Comparison of ENCODE assay signal across 1 cellular context in the genomic region with DNA sequence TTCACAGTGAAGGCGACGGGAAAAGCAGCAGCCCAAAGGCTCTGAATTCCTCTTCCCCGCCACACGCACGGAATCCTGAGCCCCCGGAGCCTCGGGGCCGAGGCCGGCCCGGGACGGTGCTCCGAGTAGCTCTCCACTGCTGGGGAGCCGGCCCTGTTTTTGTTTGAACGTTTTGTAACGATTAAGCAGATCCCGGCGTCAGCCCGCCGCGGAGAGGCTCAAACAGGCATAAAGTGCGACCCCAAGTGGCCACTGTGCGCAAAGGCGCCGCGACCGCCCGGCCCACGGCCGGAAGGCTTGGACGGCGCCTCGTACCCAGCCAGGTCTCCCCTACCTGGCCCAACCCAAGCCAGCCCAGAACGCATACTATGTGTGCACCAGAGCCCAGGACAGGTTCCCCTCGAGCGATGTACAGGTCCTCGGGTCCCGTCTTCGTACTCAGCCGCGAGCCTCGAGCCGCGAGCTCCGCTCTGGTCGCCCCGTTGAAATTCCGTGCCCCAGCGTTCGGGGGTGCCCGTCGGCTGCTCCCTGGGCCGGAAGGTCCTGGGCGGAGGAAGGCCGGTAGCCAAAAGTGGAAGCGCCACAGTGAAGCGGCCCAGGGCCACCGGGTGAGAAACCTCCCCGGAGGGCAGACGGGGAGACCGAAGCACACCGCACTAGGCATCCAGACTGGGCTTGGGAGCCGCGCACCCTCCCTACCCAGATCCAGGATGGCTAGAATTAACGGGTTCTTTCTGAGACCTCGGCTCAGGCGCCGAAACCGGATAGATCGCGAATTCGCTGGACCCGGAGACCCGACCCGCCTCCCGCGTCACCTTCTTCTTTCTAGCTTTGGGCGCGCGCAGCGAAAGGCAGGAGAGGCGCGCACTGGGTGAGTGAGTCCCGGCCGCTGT.
TF ChIP-seq lines count a peak whose summit lies in the region.

No MANE protein-coding gene starts in this region.

TF ChIP-seq in HepG2, 621 proteins besides CTCF, POLR2A, EP300 and RAD21 (continued from another document and continues in another):
- TF ChIP-seq, protein P1, sequence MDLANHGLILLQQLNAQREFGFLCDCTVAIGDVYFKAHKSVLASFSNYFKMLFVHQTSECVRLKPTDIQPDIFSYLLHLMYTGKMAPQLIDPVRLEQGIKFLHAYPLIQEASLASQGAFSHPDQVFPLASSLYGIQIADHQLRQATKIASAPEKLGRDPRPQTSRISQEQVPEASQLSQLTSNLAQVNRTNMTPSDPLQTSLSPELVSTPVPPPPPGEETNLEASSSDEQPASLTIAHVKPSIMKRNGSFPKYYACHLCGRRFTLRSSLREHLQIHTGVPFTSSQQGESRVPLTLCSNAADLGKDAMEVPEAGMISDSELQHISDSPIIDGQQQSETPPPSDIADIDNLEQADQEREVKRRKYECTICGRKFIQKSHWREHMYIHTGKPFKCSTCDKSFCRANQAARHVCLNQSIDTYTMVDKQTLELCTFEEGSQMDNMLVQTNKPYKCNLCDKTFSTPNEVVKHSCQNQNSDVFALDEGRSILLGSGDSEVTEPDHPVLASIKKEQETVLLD (CRISPR knock-in tag; IDR thresholded peaks at IDR 0.05; ENCODE audit: low read depth), result no peak
- TF ChIP-seq, protein P2, sequence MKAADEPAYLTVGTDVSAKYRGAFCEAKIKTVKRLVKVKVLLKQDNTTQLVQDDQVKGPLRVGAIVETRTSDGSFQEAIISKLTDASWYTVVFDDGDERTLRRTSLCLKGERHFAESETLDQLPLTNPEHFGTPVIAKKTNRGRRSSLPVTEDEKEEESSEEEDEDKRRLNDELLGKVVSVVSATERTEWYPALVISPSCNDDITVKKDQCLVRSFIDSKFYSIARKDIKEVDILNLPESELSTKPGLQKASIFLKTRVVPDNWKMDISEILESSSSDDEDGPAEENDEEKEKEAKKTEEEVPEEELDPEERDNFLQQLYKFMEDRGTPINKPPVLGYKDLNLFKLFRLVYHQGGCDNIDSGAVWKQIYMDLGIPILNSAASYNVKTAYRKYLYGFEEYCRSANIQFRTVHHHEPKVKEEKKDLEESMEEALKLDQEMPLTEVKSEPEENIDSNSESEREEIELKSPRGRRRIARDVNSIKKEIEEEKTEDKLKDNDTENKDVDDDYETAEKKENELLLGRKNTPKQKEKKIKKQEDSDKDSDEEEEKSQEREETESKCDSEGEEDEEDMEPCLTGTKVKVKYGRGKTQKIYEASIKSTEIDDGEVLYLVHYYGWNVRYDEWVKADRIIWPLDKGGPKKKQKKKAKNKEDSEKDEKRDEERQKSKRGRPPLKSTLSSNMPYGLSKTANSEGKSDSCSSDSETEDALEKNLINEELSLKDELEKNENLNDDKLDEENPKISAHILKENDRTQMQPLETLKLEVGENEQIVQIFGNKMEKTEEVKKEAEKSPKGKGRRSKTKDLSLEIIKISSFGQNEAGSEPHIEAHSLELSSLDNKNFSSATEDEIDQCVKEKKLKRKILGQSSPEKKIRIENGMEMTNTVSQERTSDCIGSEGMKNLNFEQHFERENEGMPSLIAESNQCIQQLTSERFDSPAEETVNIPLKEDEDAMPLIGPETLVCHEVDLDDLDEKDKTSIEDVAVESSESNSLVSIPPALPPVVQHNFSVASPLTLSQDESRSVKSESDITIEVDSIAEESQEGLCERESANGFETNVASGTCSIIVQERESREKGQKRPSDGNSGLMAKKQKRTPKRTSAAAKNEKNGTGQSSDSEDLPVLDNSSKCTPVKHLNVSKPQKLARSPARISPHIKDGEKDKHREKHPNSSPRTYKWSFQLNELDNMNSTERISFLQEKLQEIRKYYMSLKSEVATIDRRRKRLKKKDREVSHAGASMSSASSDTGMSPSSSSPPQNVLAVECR (CRISPR knock-in tag; IDR thresholded peaks at IDR 0.05; ENCODE audit: borderline replicate concordance), result no peak
- TF ChIP-seq MAFF (IDR thresholded peaks at IDR 0.05; ENCODE audit: low read depth, low read length), result no peak
- TF ChIP-seq, protein P3, sequence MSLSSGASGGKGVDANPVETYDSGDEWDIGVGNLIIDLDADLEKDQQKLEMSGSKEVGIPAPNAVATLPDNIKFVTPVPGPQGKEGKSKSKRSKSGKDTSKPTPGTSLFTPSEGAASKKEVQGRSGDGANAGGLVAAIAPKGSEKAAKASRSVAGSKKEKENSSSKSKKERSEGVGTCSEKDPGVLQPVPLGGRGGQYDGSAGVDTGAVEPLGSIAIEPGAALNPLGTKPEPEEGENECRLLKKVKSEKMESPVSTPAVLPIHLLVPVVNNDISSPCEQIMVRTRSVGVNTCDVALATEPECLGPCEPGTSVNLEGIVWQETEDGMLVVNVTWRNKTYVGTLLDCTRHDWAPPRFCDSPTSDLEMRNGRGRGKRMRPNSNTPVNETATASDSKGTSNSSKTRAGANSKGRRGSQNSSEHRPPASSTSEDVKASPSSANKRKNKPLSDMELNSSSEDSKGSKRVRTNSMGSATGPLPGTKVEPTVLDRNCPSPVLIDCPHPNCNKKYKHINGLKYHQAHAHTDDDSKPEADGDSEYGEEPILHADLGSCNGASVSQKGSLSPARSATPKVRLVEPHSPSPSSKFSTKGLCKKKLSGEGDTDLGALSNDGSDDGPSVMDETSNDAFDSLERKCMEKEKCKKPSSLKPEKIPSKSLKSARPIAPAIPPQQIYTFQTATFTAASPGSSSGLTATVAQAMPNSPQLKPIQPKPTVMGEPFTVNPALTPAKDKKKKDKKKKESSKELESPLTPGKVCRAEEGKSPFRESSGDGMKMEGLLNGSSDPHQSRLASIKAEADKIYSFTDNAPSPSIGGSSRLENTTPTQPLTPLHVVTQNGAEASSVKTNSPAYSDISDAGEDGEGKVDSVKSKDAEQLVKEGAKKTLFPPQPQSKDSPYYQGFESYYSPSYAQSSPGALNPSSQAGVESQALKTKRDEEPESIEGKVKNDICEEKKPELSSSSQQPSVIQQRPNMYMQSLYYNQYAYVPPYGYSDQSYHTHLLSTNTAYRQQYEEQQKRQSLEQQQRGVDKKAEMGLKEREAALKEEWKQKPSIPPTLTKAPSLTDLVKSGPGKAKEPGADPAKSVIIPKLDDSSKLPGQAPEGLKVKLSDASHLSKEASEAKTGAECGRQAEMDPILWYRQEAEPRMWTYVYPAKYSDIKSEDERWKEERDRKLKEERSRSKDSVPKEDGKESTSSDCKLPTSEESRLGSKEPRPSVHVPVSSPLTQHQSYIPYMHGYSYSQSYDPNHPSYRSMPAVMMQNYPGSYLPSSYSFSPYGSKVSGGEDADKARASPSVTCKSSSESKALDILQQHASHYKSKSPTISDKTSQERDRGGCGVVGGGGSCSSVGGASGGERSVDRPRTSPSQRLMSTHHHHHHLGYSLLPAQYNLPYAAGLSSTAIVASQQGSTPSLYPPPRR (CRISPR knock-in tag; IDR thresholded peaks at IDR 0.05; ENCODE audit: borderline replicate concordance), result no peak
- TF ChIP-seq ZNF83 (CRISPR knock-in tag; IDR thresholded peaks at IDR 0.05; ENCODE audit: borderline replicate concordance), result no peak
- TF ChIP-seq TEAD3 (CRISPR knock-in tag; optimal IDR thresholded peaks at IDR 0.05; ENCODE audit: borderline replicate concordance), result peak; percentile 42
- TF ChIP-seq IKZF1 (IDR thresholded peaks at IDR 0.05), result no peak
- peak; percentile 59; the same call in 1 of the 3 replicates for TF ChIP-seq MXI1 (IDR thresholded peaks at IDR 0.05; ENCODE audit: borderline replicate concordance, low read depth, low read length)
- no peak; the same call in 1 of the 2 replicates for TF ChIP-seq NCOA2 (CRISPR knock-in tag; IDR thresholded peaks at IDR 0.05)
- TF ChIP-seq RBAK (CRISPR knock-in tag; IDR thresholded peaks at IDR 0.05), result no peak
- TF ChIP-seq ZSCAN21 (CRISPR knock-in tag; IDR thresholded peaks at IDR 0.05; ENCODE audit: borderline replicate concordance), result 0 out of 2 replicates have a peak, but pooled peaks have one; percentile 54
- TF ChIP-seq ZNF891 (CRISPR knock-in tag; IDR thresholded peaks at IDR 0.05), result 0 out of 2 replicates have a peak, but pooled peaks have one; percentile 62
- TF ChIP-seq RARG (CRISPR knock-in tag; IDR thresholded peaks at IDR 0.05; ENCODE audit: low read depth), result no peak
- no peak for TF ChIP-seq FOXP1 (IDR thresholded peaks at IDR 0.05)
- no peak for TF ChIP-seq FOXP1 (CRISPR knock-in tag; IDR thresholded peaks at IDR 0.05)
- TF ChIP-seq GTF3A (CRISPR knock-in tag; conservative IDR thresholded peaks at IDR 0.05), result no peak
- TF ChIP-seq, protein P4, sequence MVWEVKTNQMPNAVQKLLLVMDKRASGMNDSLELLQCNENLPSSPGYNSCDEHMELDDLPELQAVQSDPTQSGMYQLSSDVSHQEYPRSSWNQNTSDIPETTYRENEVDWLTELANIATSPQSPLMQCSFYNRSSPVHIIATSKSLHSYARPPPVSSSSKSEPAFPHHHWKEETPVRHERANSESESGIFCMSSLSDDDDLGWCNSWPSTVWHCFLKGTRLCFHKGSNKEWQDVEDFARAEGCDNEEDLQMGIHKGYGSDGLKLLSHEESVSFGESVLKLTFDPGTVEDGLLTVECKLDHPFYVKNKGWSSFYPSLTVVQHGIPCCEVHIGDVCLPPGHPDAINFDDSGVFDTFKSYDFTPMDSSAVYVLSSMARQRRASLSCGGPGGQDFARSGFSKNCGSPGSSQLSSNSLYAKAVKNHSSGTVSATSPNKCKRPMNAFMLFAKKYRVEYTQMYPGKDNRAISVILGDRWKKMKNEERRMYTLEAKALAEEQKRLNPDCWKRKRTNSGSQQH (CRISPR knock-in tag; IDR thresholded peaks at IDR 0.05; ENCODE audit: low read depth), result no peak
- no peak for TF ChIP-seq RNF2 (conservative IDR thresholded peaks at IDR 0.05; ENCODE audit: low read depth)
- no peak; the same call in 1 of the 2 replicates for TF ChIP-seq SRY (CRISPR knock-in tag; IDR thresholded peaks at IDR 0.05)
- peak; percentile 59 for TF ChIP-seq ZNF331 (CRISPR knock-in tag; IDR thresholded peaks at IDR 0.05)
- TF ChIP-seq HDAC1 (CRISPR knock-in tag; IDR thresholded peaks at IDR 0.05), result no peak; the same call in 1 of the 2 replicates
- no peak for TF ChIP-seq KLF11 (CRISPR knock-in tag; IDR thresholded peaks at IDR 0.05)
- TF ChIP-seq, protein P5, sequence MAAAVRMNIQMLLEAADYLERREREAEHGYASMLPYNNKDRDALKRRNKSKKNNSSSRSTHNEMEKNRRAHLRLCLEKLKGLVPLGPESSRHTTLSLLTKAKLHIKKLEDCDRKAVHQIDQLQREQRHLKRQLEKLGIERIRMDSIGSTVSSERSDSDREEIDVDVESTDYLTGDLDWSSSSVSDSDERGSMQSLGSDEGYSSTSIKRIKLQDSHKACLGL (CRISPR knock-in tag; IDR thresholded peaks at IDR 0.05), result no peak
- TF ChIP-seq, protein P6, sequence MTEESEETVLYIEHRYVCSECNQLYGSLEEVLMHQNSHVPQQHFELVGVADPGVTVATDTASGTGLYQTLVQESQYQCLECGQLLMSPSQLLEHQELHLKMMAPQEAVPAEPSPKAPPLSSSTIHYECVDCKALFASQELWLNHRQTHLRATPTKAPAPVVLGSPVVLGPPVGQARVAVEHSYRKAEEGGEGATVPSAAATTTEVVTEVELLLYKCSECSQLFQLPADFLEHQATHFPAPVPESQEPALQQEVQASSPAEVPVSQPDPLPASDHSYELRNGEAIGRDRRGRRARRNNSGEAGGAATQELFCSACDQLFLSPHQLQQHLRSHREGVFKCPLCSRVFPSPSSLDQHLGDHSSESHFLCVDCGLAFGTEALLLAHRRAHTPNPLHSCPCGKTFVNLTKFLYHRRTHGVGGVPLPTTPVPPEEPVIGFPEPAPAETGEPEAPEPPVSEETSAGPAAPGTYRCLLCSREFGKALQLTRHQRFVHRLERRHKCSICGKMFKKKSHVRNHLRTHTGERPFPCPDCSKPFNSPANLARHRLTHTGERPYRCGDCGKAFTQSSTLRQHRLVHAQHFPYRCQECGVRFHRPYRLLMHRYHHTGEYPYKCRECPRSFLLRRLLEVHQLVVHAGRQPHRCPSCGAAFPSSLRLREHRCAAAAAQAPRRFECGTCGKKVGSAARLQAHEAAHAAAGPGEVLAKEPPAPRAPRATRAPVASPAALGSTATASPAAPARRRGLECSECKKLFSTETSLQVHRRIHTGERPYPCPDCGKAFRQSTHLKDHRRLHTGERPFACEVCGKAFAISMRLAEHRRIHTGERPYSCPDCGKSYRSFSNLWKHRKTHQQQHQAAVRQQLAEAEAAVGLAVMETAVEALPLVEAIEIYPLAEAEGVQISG (CRISPR knock-in tag; IDR thresholded peaks at IDR 0.05), result no peak; the same call in 1 of the 2 replicates
- TF ChIP-seq PHF5A (CRISPR knock-in tag; IDR thresholded peaks at IDR 0.05; ENCODE audit: low read depth, unreplicated experiment), result no peak
- TF ChIP-seq PHB2 (IDR thresholded peaks at IDR 0.05; ENCODE audit: partially characterized antibody), result no peak
- TF ChIP-seq, protein P7, sequence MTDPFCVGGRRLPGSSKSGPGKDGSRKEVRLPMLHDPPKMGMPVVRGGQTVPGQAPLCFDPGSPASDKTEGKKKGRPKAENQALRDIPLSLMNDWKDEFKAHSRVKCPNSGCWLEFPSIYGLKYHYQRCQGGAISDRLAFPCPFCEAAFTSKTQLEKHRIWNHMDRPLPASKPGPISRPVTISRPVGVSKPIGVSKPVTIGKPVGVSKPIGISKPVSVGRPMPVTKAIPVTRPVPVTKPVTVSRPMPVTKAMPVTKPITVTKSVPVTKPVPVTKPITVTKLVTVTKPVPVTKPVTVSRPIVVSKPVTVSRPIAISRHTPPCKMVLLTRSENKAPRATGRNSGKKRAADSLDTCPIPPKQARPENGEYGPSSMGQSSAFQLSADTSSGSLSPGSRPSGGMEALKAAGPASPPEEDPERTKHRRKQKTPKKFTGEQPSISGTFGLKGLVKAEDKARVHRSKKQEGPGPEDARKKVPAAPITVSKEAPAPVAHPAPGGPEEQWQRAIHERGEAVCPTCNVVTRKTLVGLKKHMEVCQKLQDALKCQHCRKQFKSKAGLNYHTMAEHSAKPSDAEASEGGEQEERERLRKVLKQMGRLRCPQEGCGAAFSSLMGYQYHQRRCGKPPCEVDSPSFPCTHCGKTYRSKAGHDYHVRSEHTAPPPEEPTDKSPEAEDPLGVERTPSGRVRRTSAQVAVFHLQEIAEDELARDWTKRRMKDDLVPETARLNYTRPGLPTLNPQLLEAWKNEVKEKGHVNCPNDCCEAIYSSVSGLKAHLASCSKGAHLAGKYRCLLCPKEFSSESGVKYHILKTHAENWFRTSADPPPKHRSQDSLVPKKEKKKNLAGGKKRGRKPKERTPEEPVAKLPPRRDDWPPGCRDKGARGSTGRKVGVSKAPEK (CRISPR knock-in tag; IDR thresholded peaks at IDR 0.05; ENCODE audit: borderline replicate concordance), result no peak
- peak; percentile 98 for TF ChIP-seq ZNF501 (CRISPR knock-in tag; IDR thresholded peaks at IDR 0.05)
- TF ChIP-seq ZNF547 (CRISPR knock-in tag; IDR thresholded peaks at IDR 0.05), result peak; percentile 91
- TF ChIP-seq SRSF1 (optimal IDR thresholded peaks at IDR 0.05; ENCODE audit: low read depth, low read length), result peak; percentile 36
- no peak for TF ChIP-seq NKX3-1 (CRISPR knock-in tag; IDR thresholded peaks at IDR 0.05)
- no peak for TF ChIP-seq ZBTB1 (CRISPR knock-in tag; IDR thresholded peaks at IDR 0.05; ENCODE audit: borderline replicate concordance)
- TF ChIP-seq ZZZ3 (CRISPR knock-in tag; IDR thresholded peaks at IDR 0.05; ENCODE audit: borderline replicate concordance), result peak; percentile 31; the same call in 1 of the 2 replicates
- peak; percentile 75; the same call in 1 of the 2 replicates for TF ChIP-seq TP53 (CRISPR knock-in tag; conservative IDR thresholded peaks at IDR 0.05)
- TF ChIP-seq ZNF724P (CRISPR knock-in tag; IDR thresholded peaks at IDR 0.05; ENCODE audit: borderline replicate concordance), result 0 out of 2 replicates have a peak, but pooled peaks have one; percentile 54
- peak; percentile 44; the same call in 1 of the 2 replicates for TF ChIP-seq ZNF670 (CRISPR knock-in tag; IDR thresholded peaks at IDR 0.05; ENCODE audit: borderline replicate concordance)
- TF ChIP-seq ZNF816 (CRISPR knock-in tag; IDR thresholded peaks at IDR 0.05; ENCODE audit: borderline replicate concordance), result no peak
- TF ChIP-seq NFYB (CRISPR knock-in tag; IDR thresholded peaks at IDR 0.05), result no peak
- no peak; the same call in 1 of the 2 replicates for TF ChIP-seq ZFP37 (CRISPR knock-in tag; IDR thresholded peaks at IDR 0.05; ENCODE audit: borderline replicate concordance)
- TF ChIP-seq ZNF572 (CRISPR knock-in tag; IDR thresholded peaks at IDR 0.05), result no peak
- no peak for TF ChIP-seq HNRNPH1 (optimal IDR thresholded peaks at IDR 0.05; ENCODE audit: low read depth, low read length)
